1 cellular context compared by ENCODE assay signal in genomic region chr1:228188249-228188648, GRCh38. TPM values are rescaled to one million over a fixed set of nuclear protein-coding genes. Genes with fewer than 3 reads are reported as not detected.
"Had no signal": no experiment of that assay in that cellular context is flagged by ENCODE, and none has a peak within 500 bp of the region (broad histone marks: within the 10 kb centered on the region; RNA-seq: fewer than 3 reads in every experiment).

No MANE protein-coding gene starts in this region.

RNA-seq across cellular contexts. Expression of gene GJC2, which starts 38.5 kb away (rescaled TPM):
- total RNA-seq: smooth muscle cell had no signal
